In the genomic region with DNA sequence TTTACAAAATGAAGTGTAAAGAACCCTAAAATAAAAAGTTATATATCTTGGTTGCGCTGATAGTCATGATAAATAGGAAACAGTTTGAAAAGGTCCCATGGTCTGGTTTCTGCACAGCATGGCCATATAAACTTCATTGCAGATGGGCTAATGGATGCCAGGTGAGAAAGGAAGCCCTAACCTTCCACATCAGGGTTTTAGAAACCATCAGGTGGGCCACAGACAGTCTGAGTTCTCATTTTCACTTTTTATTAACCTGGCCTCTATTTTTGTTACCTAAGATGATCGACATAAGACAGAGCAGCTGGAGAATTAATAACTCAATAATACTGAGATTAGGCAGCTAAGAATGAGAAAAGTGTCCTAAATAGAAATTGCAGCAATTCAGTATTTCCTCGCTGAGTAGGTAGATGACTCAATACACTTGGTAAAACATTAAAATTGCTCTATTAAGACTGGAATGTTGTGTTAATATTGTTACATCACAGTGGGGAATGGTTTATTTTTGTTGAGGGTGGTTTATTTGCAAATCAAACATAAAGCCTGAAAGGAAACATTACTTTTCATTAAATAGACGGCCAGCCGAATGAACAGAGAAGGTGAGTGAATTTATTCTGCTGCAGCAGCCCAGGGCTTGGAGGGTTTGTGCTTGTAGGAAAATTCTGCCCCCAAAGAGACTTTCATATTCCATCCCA, we compare ENCODE assay signal across 11 cellular contexts. TPM values are rescaled to one million over a fixed set of nuclear protein-coding genes. Genes with fewer than 3 reads are reported as not detected.
DNase-seq lines count a peak whose midpoint lies in the region; ATAC-seq and TF ChIP-seq lines count a peak whose summit lies in the region.
"Had no signal": no experiment of that assay in that cellular context is flagged by ENCODE, and none has a peak within 500 bp of the region (broad histone marks: within the 10 kb centered on the region; RNA-seq: fewer than 3 reads in every experiment).

No MANE protein-coding gene starts in this region.

- no peak overlapping the region for H2AFZ ChIP-seq in GM23248
- H2AFZ ChIP-seq in Karpas-422 (ENCODE audit: low read length): no peak overlapping the region

- DNase-seq in GM23248: peak; percentile 55
- DNase-seq in RWPE2 (ENCODE audit: low spot score): no peak
- peak; percentile 37 for DNase-seq in hepatic stellate cell (ENCODE audit: low spot score)
- DNase-seq in sciatic nerve (ENCODE audit: low spot score): no peak
- DNase-seq in Karpas-422: no peak
- DNase-seq in amniotic stem cell (lab: John Stamatoyannopoulos, UW): no peak
- DNase-seq in AG08396 (ENCODE audit: low spot score): no peak
- DNase-seq: CD8-positive, alpha-beta memory T cell; endodermal cell had no signal

- H3K4me2 ChIP-seq in GM23248 (ENCODE audit: unreplicated experiment) (peak overlapping the region; percentile 21), Karpas-422 (ENCODE audit: low read depth, low read length, poor library complexity, severe bottlenecking) (no peak overlapping the region)

- H3F3A ChIP-seq in GM23248 (ENCODE audit: insufficient read depth): peaks cover 15% of the 10 kb centered on the region

- H3K9me2 ChIP-seq in GM23248 (ENCODE audit: insufficient read depth) (no peaks in the 10 kb centered on the region), Karpas-422 (replicated peaks; ENCODE audit: insufficient read depth, low read length) (no peaks in the 10 kb centered on the region)

- TF ChIP-seq CTCF in RWPE2 (IDR thresholded peaks at IDR 0.05; ENCODE audit: poor library complexity, severe bottlenecking): no peak

- H3K36me3 ChIP-seq in GM23248 (ENCODE audit: low read depth): no peaks in the 10 kb centered on the region
- H3K36me3 ChIP-seq in RWPE2 (ENCODE audit: low read depth): no peaks in the 10 kb centered on the region
- H3K36me3 ChIP-seq in Karpas-422 (ENCODE audit: insufficient read depth, low read length): no peaks in the 10 kb centered on the region

- H3K4me1 ChIP-seq in GM23248 (ENCODE audit: insufficient read depth): peaks cover 20% of the 10 kb centered on the region
- H3K4me1 ChIP-seq in RWPE2 (ENCODE audit: insufficient read depth, poor library complexity, severe bottlenecking): peaks cover 25% of the 10 kb centered on the region
- H3K4me1 ChIP-seq in Karpas-422 (ENCODE audit: low read length): peaks cover 5% of the 10 kb centered on the region

- no peak overlapping the region for H3K4me3 ChIP-seq in GM23248
- no peak overlapping the region for H3K4me3 ChIP-seq in RWPE2 (ENCODE audit: severe bottlenecking)
- no peak overlapping the region for H3K4me3 ChIP-seq in Karpas-422 (ENCODE audit: low read length)

- H3K27me3 ChIP-seq in GM23248 (replicated peaks; ENCODE audit: insufficient read depth): no peaks in the 10 kb centered on the region
- H3K27me3 ChIP-seq in RWPE2 (ENCODE audit: insufficient read depth, poor library complexity, severe bottlenecking): no peaks in the 10 kb centered on the region
- no peaks in the 10 kb centered on the region for H3K27me3 ChIP-seq in Karpas-422 (ENCODE audit: low read length)

- no peaks in the 10 kb centered on the region for H3K9me3 ChIP-seq in GM23248 (ENCODE audit: low read depth)
- H3K9me3 ChIP-seq in RWPE2 (ENCODE audit: severe bottlenecking): no peaks in the 10 kb centered on the region
- H3K9me3 ChIP-seq in Karpas-422 (ENCODE audit: low read length): no peaks in the 10 kb centered on the region

- in situ Hi-C loops in GM23248 (cut with MboI): no loop called here

- ATAC-seq in RWPE2 (ENCODE audit: low read depth) (peak; percentile 79), sciatic nerve (peak; percentile 48), GM21786 (IDR thresholded peaks at IDR 0.05; ENCODE audit: unreplicated experiment) (no peak)
- ATAC-seq: Panc1 had no signal

- WGBS in GM23248 (ENCODE audit: low coverage in 1 of 2, low lambda C conversion rate in 2 of 2, missing lambda C conversion rate in 2 of 2), 2 experiments: 62 to 69% methylated on average over 5 of the region's 5 CpGs

- H4K20me1 ChIP-seq in GM23248 (ENCODE audit: insufficient read depth) (no peaks in the 10 kb centered on the region), Karpas-422 (ENCODE audit: insufficient read depth, low read depth, low read length) (no peaks in the 10 kb centered on the region)

- H3K27ac ChIP-seq in GM23248: peak overlapping the region; percentile 3; the same call in 1 of the 2 replicates
- peak overlapping the region; percentile 30 for H3K27ac ChIP-seq in RWPE2 (ENCODE audit: poor library complexity, severe bottlenecking)
- no peak overlapping the region for H3K27ac ChIP-seq in Karpas-422 (ENCODE audit: low read length)

- intact Hi-C loops in sciatic nerve (cut with DNase I): loop anchor here (5.0 kb wide), 1 partner anchor 1566 kb away; no protein-coding TSS in a partner anchor

- peaks cover 7% of the 10 kb centered on the region; the same call in 1 of the 2 replicates for H3K79me2 ChIP-seq in GM23248 (ENCODE audit: insufficient read depth)
- no peaks in the 10 kb centered on the region for H3K79me2 ChIP-seq in Karpas-422 (ENCODE audit: low read length)

- H3K9ac ChIP-seq in GM23248 (no peak overlapping the region), Karpas-422 (ENCODE audit: low read length) (no peak overlapping the region)

RNA-seq across cellular contexts. Expression of a gene that starts 21.1 kb away (rescaled TPM):
- total RNA-seq in GM23248 (2014; rRNA removed; shearing (Covaris generic)): 11.6 and 20.0 TPM in 2 replicates
- polyA plus RNA-seq in GM23248 (2016; fragmentation: Nextera tagmentation; extraction: Ambion mirVana): 15.3 and 16.7 TPM in 2 replicates
- 81.0 TPM for total RNA-seq in sciatic nerve
- total RNA-seq in Karpas-422 (2014; rRNA removed; shearing (Covaris generic); ENCODE audit: low replicate concordance): not detected in 2 replicates

Comparison
In these comparisons a context has a peak if more than half of its experiments do, and no peak if none do; other contexts are left out.
1. DNase-seq: peak in GM23248 (single experiment) and hepatic stellate cell (single experiment); none in RWPE2 (single experiment), sciatic nerve (single experiment), Karpas-422 (single experiment), amniotic stem cell (single experiment) and AG08396 (single experiment).
2. RNA of a gene that starts 21.1 kb away (total RNA-seq): 81.0 TPM in sciatic nerve (single experiment) and 11.6 to 20.0 TPM in GM23248; not detected in Karpas-422; every median in the first group is over 10 times any median in the second.